36 cellular contexts compared by ENCODE assay signal in the genomic region with DNA sequence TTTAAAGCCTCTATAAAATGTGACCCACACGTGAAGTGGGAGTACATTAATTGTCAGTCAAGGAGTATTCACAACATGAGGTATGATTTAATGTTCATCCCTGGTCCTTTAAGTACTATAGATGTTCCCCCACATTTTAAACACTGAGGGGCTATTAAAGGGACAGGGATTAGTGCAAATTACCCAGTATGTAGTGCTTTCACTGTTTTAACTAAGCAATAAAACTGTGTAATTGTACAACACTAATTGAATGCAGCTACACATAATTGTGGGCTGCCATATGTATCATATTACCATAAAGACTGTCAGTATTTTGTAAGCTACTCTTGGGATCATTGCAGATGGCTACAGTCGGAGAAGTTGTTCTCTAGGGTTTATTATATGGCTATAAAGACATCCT.
DNase-seq lines count a peak whose midpoint lies in the region; ATAC-seq and TF ChIP-seq lines count a peak whose summit lies in the region.
"Had no signal": no experiment of that assay in that cellular context is flagged by ENCODE, and none has a peak within 500 bp of the region (broad histone marks: within the 10 kb centered on the region; RNA-seq: fewer than 3 reads in every experiment).

No MANE protein-coding gene starts in this region.

- no peak overlapping the region for H3K4me3 Mint-ChIP-seq in glutamatergic neuron (ENCODE audit: unreplicated experiment)
- no peak overlapping the region for H3K4me3 Mint-ChIP-seq in CD4-positive, alpha-beta T cell
- H3K4me3 Mint-ChIP-seq: activated B cell treated with CpG ODN at 0.5 μM for 24 hours; activated CD8-positive, alpha-beta memory T cell treated with anti-CD3 and anti-CD28 coated beads, Interleukin-2, amount 10 ng/mL, durations not matched to agents 7 days and 5 days; activated naive CD8-positive, alpha-beta T cell treated with anti-CD3 and anti-CD28 coated beads, Interleukin-2, amount 10 ng/mL, durations not matched to agents 7 days and 5 days; CD14-positive monocyte; T-helper 1 cell treated with Interleukin-12 subunit alpha and Interleukin-12 subunit beta and Interleukin-4 antibody, amounts not matched to agents 30 μg/mL and 1 μg/mL, for 36 hours had no signal

- no peaks in the 10 kb centered on the region for H3K27me3 ChIP-seq in CD4-positive, alpha-beta T cell (ENCODE audit: control insufficient read depth, insufficient read depth, low read length)
- H3K27me3 ChIP-seq: ascending aorta, cardiac muscle cell, colonic mucosa, suprapubic skin, upper lobe of left lung had no signal

- H3K27ac ChIP-seq in CD4-positive, alpha-beta T cell (ENCODE audit: low read depth, low read length) = no peak overlapping the region
- H3K27ac ChIP-seq: 22Rv1, ascending aorta, cardiac muscle cell, colonic mucosa, pancreas, PC-9, suprapubic skin, upper lobe of left lung had no signal

- POLR2A ChIA-PET in CD4-positive, alpha-beta T cell (lab: Charles Lee) = no interaction called here

- no peaks in the 10 kb centered on the region for H3K36me3 Mint-ChIP-seq in glutamatergic neuron (ENCODE audit: unreplicated experiment)
- no peaks in the 10 kb centered on the region for H3K36me3 Mint-ChIP-seq in CD4-positive, alpha-beta T cell (ENCODE audit: low read depth)
- H3K36me3 Mint-ChIP-seq: activated CD8-positive, alpha-beta memory T cell treated with anti-CD3 and anti-CD28 coated beads, Interleukin-2, amount 10 ng/mL, durations not matched to agents 7 days and 5 days; activated naive CD8-positive, alpha-beta T cell treated with anti-CD3 and anti-CD28 coated beads, Interleukin-2, amount 10 ng/mL, durations not matched to agents 7 days and 5 days; CD14-positive monocyte had no signal

- H3K9me3 Mint-ChIP-seq in glutamatergic neuron (ENCODE audit: unreplicated experiment) = peaks cover 7% of the 10 kb centered on the region
- no peaks in the 10 kb centered on the region for H3K9me3 Mint-ChIP-seq in CD4-positive, alpha-beta T cell
- H3K9me3 Mint-ChIP-seq: activated B cell treated with CpG ODN at 0.5 μM for 24 hours; activated naive CD8-positive, alpha-beta T cell treated with anti-CD3 and anti-CD28 coated beads, Interleukin-2, amount 10 ng/mL, durations not matched to agents 7 days and 5 days; CD14-positive monocyte; T-helper 1 cell treated with Interleukin-12 subunit alpha and Interleukin-12 subunit beta and Interleukin-4 antibody, amounts not matched to agents 30 μg/mL and 1 μg/mL, for 36 hours had no signal

- intact Hi-C loops in CD4-positive, alpha-beta T cell (cut with DNase I, micrococcal nuclease) = no loop called here

- CTCF ChIA-PET in CD4-positive, alpha-beta T cell (lab: Charles Lee) = no interaction called here

- no peaks in the 10 kb centered on the region for H3K27me3 Mint-ChIP-seq in glutamatergic neuron (ENCODE audit: unreplicated experiment)
- H3K27me3 Mint-ChIP-seq in CD4-positive, alpha-beta T cell = peaks cover 4% of the 10 kb centered on the region
- H3K27me3 Mint-ChIP-seq: activated B cell treated with CpG ODN at 0.5 μM for 24 hours; activated CD8-positive, alpha-beta memory T cell treated with anti-CD3 and anti-CD28 coated beads, Interleukin-2, amount 10 ng/mL, durations not matched to agents 7 days and 5 days; activated naive CD8-positive, alpha-beta T cell treated with anti-CD3 and anti-CD28 coated beads, Interleukin-2, amount 10 ng/mL, durations not matched to agents 7 days and 5 days had no signal

- TF ChIP-seq CTCF in glutamatergic neuron (IDR thresholded peaks at IDR 0.05; ENCODE audit: partially characterized antibody, unreplicated experiment) = no peak
- no peak for TF ChIP-seq CTCF in CD4-positive, alpha-beta T cell (IDR thresholded peaks at IDR 0.05)

- DNase-seq in NCI-H1092 treated with DMSO at 0.1 percent for 48 hours (lab: John Stamatoyannopoulos, UW) = peak; percentile 17
- no peak for DNase-seq in NCI-H1092 (lab: John Stamatoyannopoulos, UW)
- DNase-seq in NCI-H128 (lab: John Stamatoyannopoulos, UW; ENCODE audit: unreplicated experiment) = peak; percentile 16
- DNase-seq in NCI-H2227 treated with DMSO at 0.1 percent for 48 hours (lab: John Stamatoyannopoulos, UW) = peak; percentile 31
- no peak for DNase-seq in glutamatergic neuron
- no peak for DNase-seq in activated CD4-positive, alpha-beta T cell treated with anti-CD3 and anti-CD28 coated beads for 48 hours
- no peak for DNase-seq in CD4-positive, alpha-beta T cell
- DNase-seq: activated B cell treated with CpG ODN at 0.5 μM for 24 hours; activated CD4-positive, alpha-beta T cell treated with anti-CD3 and anti-CD28 coated beads, Interleukin-2, amount 50 U/mL, for 4 hours; activated CD8-positive, alpha-beta memory T cell treated with anti-CD3 and anti-CD28 coated beads, Interleukin-2, amount 10 ng/mL, durations not matched to agents 7 days and 5 days; activated gamma-delta T cell treated with Interleukin-2 at 50 U/mL for 16 hours; activated naive CD8-positive, alpha-beta T cell treated with anti-CD3 and anti-CD28 coated beads, Interleukin-2, amount 10 ng/mL, durations not matched to agents 7 days and 5 days; activated T-cell treated with anti-CD3 and anti-CD28 coated beads, Interleukin-2, amount 50 U/mL, for 48 hours; Calu3; colonic mucosa; effector CD8-positive, alpha-beta T cell; erythroblast; head of caudate nucleus; left ventricle myocardium superior; mesendoderm; NCI-H187; NCI-H446; pancreas; PC-9; Right ventricle myocardium superior; stimulated activated naive CD4-positive, alpha-beta T cell treated with Interleukin-2 at 50 U/mL for 16 hours; upper lobe of left lung had no signal

- H3K9me3 ChIP-seq in CD4-positive, alpha-beta T cell (ENCODE audit: control insufficient read depth, low read length) = no peaks in the 10 kb centered on the region
- H3K9me3 ChIP-seq: ascending aorta, colonic mucosa, pancreas, suprapubic skin, upper lobe of left lung had no signal

- peak overlapping the region; percentile 41 for H3K27ac Mint-ChIP-seq in glutamatergic neuron (ENCODE audit: unreplicated experiment)
- H3K27ac Mint-ChIP-seq in CD4-positive, alpha-beta T cell = no peak overlapping the region
- H3K27ac Mint-ChIP-seq: activated B cell treated with CpG ODN at 0.5 μM for 24 hours; activated CD8-positive, alpha-beta memory T cell treated with anti-CD3 and anti-CD28 coated beads, Interleukin-2, amount 10 ng/mL, durations not matched to agents 7 days and 5 days; activated naive CD8-positive, alpha-beta T cell treated with anti-CD3 and anti-CD28 coated beads, Interleukin-2, amount 10 ng/mL, durations not matched to agents 7 days and 5 days; CD14-positive monocyte; T-helper 1 cell treated with Interleukin-12 subunit alpha and Interleukin-12 subunit beta and Interleukin-4 antibody, amounts not matched to agents 30 μg/mL and 1 μg/mL, for 36 hours had no signal

- H3K4me1 Mint-ChIP-seq in glutamatergic neuron (ENCODE audit: low read depth, unreplicated experiment) = peaks cover 54% of the 10 kb centered on the region
- H3K4me1 Mint-ChIP-seq in CD4-positive, alpha-beta T cell (ENCODE audit: low read depth) = no peaks in the 10 kb centered on the region
- H3K4me1 Mint-ChIP-seq: activated B cell treated with CpG ODN at 0.5 μM for 24 hours; activated CD8-positive, alpha-beta memory T cell treated with anti-CD3 and anti-CD28 coated beads, Interleukin-2, amount 10 ng/mL, durations not matched to agents 7 days and 5 days; activated naive CD8-positive, alpha-beta T cell treated with anti-CD3 and anti-CD28 coated beads, Interleukin-2, amount 10 ng/mL, durations not matched to agents 7 days and 5 days; CD14-positive monocyte had no signal

- ATAC-seq in HG03439 (IDR thresholded peaks at IDR 0.05; ENCODE audit: unreplicated experiment) = no peak
- ATAC-seq in CD4-positive, alpha-beta T cell (ENCODE audit: poor library complexity) = no peak
- ATAC-seq: activated CD8-positive, alpha-beta memory T cell treated with anti-CD3 and anti-CD28 coated beads, Interleukin-2, amount 10 ng/mL, durations not matched to agents 7 days and 5 days; K562; left ventricle myocardium superior; pancreas; SK-N-SH treated with all-trans-retinoic acid at 6 μM for 48 hours had no signal

Comparison
In these comparisons a context has a peak if more than half of its experiments do, and no peak if none do; other contexts are left out.
1. DNase-seq: peak in NCI-H1092 treated with DMSO at 0.1 percent for 48 hours (single experiment), NCI-H128 (single experiment) and NCI-H2227 treated with DMSO at 0.1 percent for 48 hours (single experiment); none in NCI-H1092 (single experiment), glutamatergic neuron (single experiment), activated CD4-positive, alpha-beta T cell treated with anti-CD3 and anti-CD28 coated beads for 48 hours (single experiment) and CD4-positive, alpha-beta T cell (0 of 10).